12 cellular contexts compared by ENCODE assay signal in genomic region chr2:26693287-26693849, GRCh38. TPM values are rescaled to one million over a fixed set of nuclear protein-coding genes. Genes with fewer than 3 reads are reported as not detected.
DNase-seq lines count a peak whose midpoint lies in the region; ATAC-seq and TF ChIP-seq lines count a peak whose summit lies in the region.
"Had no signal": no experiment of that assay in that cellular context is flagged by ENCODE, and none has a peak within 500 bp of the region (broad histone marks: within the 10 kb centered on the region; RNA-seq: fewer than 3 reads in every experiment).

No MANE protein-coding gene starts in this region.

- no peaks in the 10 kb centered on the region for H3K36me3 Mint-ChIP-seq in T-helper 2 cell treated with Interferon-gamma antibody and Interleukin-4, amounts not matched to agents 5 μg/mL and 100 μg/mL, for 36 hours (ENCODE audit: low read depth)

- in situ Hi-C loops in astrocyte of the cerebellum (cut with HindIII; ENCODE audit: low sequenced_read_pairs): no loop called here

- H3K4me3 ChIP-seq in HUES48 (ENCODE audit: low read depth, low read length) (peak overlapping the region; percentile 61), astrocyte of the cerebellum (ENCODE audit: low read depth, low read length) (peak overlapping the region; percentile 20), suprapubic skin (peak overlapping the region; percentile 48)

- TF ChIP-seq CTCF in astrocyte of the cerebellum (IDR thresholded peaks at IDR 0.05; ENCODE audit: low read depth, low read length, missing control alignments) (no peak), suprapubic skin (IDR thresholded peaks at IDR 0.05) (no peak)

- H3K27me3 Mint-ChIP-seq in T-helper 2 cell treated with Interferon-gamma antibody and Interleukin-4, amounts not matched to agents 5 μg/mL and 100 μg/mL, for 36 hours (ENCODE audit: low read depth): peaks cover 39% of the 10 kb centered on the region

- H3K4me1 ChIP-seq in HUES48 (ENCODE audit: control insufficient read depth, insufficient read depth, low read length) (peaks cover 9% of the 10 kb centered on the region), suprapubic skin (peaks cover 15% of the 10 kb centered on the region)

- no peak for DNase-seq in astrocyte of the cerebellum (ENCODE audit: low read depth)
- DNase-seq in iPS-NIHi7 (ENCODE audit: extremely low spot score): peak; percentile 49
- no peak for DNase-seq in suprapubic skin (ENCODE audit: low spot score in 2 of 2)
- no peak for DNase-seq in NCI-H2107 (lab: John Stamatoyannopoulos, UW)
- no peak for DNase-seq in activated CD4-positive, alpha-beta T cell treated with anti-CD3 and anti-CD28 coated beads, Interleukin-2, amount 50 U/mL, for 1 hour
- DNase-seq in T-helper 2 cell treated with Interferon-gamma antibody and Interleukin-4, amounts not matched to agents 5 μg/mL and 100 μg/mL, for 36 hours (ENCODE audit: low spot score): no peak
- DNase-seq: SIG-M5 had no signal

- no peak overlapping the region for H3K9ac ChIP-seq in HUES48 (ENCODE audit: low read depth, low read length)
- H3K9ac ChIP-seq: KMS-11 had no signal

- no peaks in the 10 kb centered on the region for H3K9me3 Mint-ChIP-seq in T-helper 2 cell treated with Interferon-gamma antibody and Interleukin-4, amounts not matched to agents 5 μg/mL and 100 μg/mL, for 36 hours

- H3K9me3 ChIP-seq in HUES48 (ENCODE audit: control insufficient read depth, insufficient read depth, low read length) (no peaks in the 10 kb centered on the region), suprapubic skin (no peaks in the 10 kb centered on the region)

- H3K27ac ChIP-seq in HUES48 (ENCODE audit: low read depth, low read length) (no peak overlapping the region), suprapubic skin (no peak overlapping the region)
- H3K27ac ChIP-seq: KMS-11 had no signal

- no peaks in the 10 kb centered on the region for H3K36me3 ChIP-seq in HUES48 (ENCODE audit: control insufficient read depth, insufficient read depth, low read length)
- H3K36me3 ChIP-seq in suprapubic skin: no peaks in the 10 kb centered on the region

- no peak overlapping the region for H3K4me3 Mint-ChIP-seq in T-helper 2 cell treated with Interferon-gamma antibody and Interleukin-4, amounts not matched to agents 5 μg/mL and 100 μg/mL, for 36 hours

- no peak for TF ChIP-seq POLR2A in suprapubic skin (IDR thresholded peaks at IDR 0.05)

- H3K27me3 ChIP-seq in HUES48 (ENCODE audit: control insufficient read depth, insufficient read depth, low read length) (peaks cover 64% of the 10 kb centered on the region), suprapubic skin (peaks cover 75% of the 10 kb centered on the region)

- no peak for ATAC-seq in GM21723 (IDR thresholded peaks at IDR 0.05; ENCODE audit: unreplicated experiment)

- no peak for TF ChIP-seq EP300 in suprapubic skin (IDR thresholded peaks at IDR 0.05)

- H3K27ac Mint-ChIP-seq in T-helper 2 cell treated with Interferon-gamma antibody and Interleukin-4, amounts not matched to agents 5 μg/mL and 100 μg/mL, for 36 hours: no peak overlapping the region

- no peaks in the 10 kb centered on the region for H3K4me1 Mint-ChIP-seq in T-helper 2 cell treated with Interferon-gamma antibody and Interleukin-4, amounts not matched to agents 5 μg/mL and 100 μg/mL, for 36 hours (ENCODE audit: low read depth)

- 5% methylated on average over 3 of the region's 33 CpGs for WGBS in suprapubic skin

RNA-seq across cellular contexts. Expression of gene KCNK3, which starts 0.8 kb away (rescaled TPM):
- total RNA-seq in suprapubic skin: 1 to 10 TPM in 2 of 4 donors, under 1 TPM in 1, not detected in 1; 0.83 to 1.2 (median 1.1) TPM

RNA-seq across cellular contexts. Expression of gene CIB4, which starts 52.2 kb away (rescaled TPM):
- total RNA-seq in suprapubic skin: not detected
- total RNA-seq: fibroblast of lung, renal cortical epithelial cell had no signal
